ENCODE assay signal across 21 cellular contexts in the genomic region with DNA sequence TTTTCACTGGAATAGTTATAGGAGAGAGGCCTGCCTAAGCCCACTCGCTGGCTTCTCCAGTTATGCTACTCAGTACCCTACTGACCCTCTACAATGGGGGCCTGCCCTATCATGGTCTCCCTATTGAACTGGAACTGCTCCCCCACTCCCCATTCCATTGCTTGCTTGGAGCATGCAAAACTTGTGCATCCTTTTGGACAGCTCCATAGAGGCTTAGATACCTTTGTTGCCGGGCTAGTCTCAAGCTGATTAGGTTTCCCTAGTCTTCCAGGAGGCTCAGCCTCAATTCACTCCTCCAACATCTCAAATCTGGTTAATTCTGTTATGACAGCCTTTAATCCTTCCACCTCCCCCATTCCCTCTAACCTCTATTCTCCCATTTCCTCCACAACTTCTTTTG.
"Had no signal": no experiment of that assay in that cellular context is flagged by ENCODE, and none has a peak within 500 bp of the region (broad histone marks: within the 10 kb centered on the region; RNA-seq: fewer than 3 reads in every experiment).

No MANE protein-coding gene starts in this region.

- DNase-seq: colonic mucosa; effector memory CD4-positive, alpha-beta T cell; foreskin melanocyte; glutamatergic neuron; heart right ventricle; hippocampal formation; left cardiac atrium; left lung; mesenchymal stem cell; naive thymus-derived CD4-positive, alpha-beta T cell; nucleus accumbens; right cardiac atrium; spleen; stimulated activated CD4-positive, alpha-beta T cell treated with anti-CD3 and anti-CD28 coated beads, Interleukin-4, amount 100 ng/mL, for 4 hours; stimulated activated naive CD8-positive, alpha-beta T cell treated with anti-CD3 and anti-CD28 coated beads, Interleukin-15, Interleukin-2, amounts not matched to agents 100 U/mL and 50 U/mL, for 24 hours; substantia nigra; upper lobe of left lung had no signal

- ATAC-seq: heart right ventricle; left cardiac atrium; left lung; naive thymus-derived CD4-positive, alpha-beta T cell; right cardiac atrium; stimulated activated memory B cell treated with anti-CD40 and anti-IgM and Interleukin-4, amounts not matched to agents 10 μg/mL and 1 μg/mL and 100 μg/mL, for 72 hours; stimulated activated naive CD8-positive, alpha-beta T cell treated with anti-CD3 and anti-CD28 coated beads, Interleukin-15, Interleukin-2, amounts not matched to agents 100 U/mL and 50 U/mL, for 24 hours had no signal

- FAIRE-seq: endothelial cell of umbilical vein, islet of Langerhans, urothelium cell line had no signal
